ENCODE assay signal across 17 cellular contexts in genomic region chr3:174330303-174330702, GRCh38.
A peak's percentile ranks its signal among the peaks of the same experiment; 100 is the strongest.
DNase-seq lines count a peak whose midpoint lies in the region; ATAC-seq, FAIRE-seq and TF ChIP-seq lines count a peak whose summit lies in the region.
"Had no signal": no experiment of that assay in that cellular context is flagged by ENCODE, and none has a peak within 500 bp of the region (broad histone marks: within the 10 kb centered on the region; RNA-seq: fewer than 3 reads in every experiment).

No MANE protein-coding gene starts in this region.

- no peak for FAIRE-seq in bronchial epithelial cell (lab: Jason Lieb, UNC)
- FAIRE-seq: HepG2, keratinocyte had no signal

- DNase-seq in COR-L47 (lab: John Stamatoyannopoulos, UW): peak; percentile 34
- peak; percentile 87 for DNase-seq in MG63
- peak; percentile 15 for DNase-seq in bronchial epithelial cell (ENCODE audit: low read depth)
- DNase-seq in omental fat pad (ENCODE audit: low spot score): no peak
- DNase-seq in NOMO-1 treated with DMSO at 0.1 percent for 48 hours (lab: John Stamatoyannopoulos, UW; ENCODE audit: unreplicated experiment): no peak
- no peak for DNase-seq in coronary artery (ENCODE audit: low spot score)
- DNase-seq in CD8-positive, alpha-beta memory T cell: no peak
- DNase-seq: activated CD8-positive, alpha-beta memory T cell treated with anti-CD3 and anti-CD28 coated beads, Interleukin-2, amount 50 U/mL, for 4 hours; amygdala; DND-41; natural killer cell; NCI-H1930 had no signal

- H3K4me1 ChIP-seq in CD8-positive, alpha-beta memory T cell (ENCODE audit: insufficient read depth, low read length): no peaks in the 10 kb centered on the region
- H3K4me1 ChIP-seq: vagina had no signal

- H3K36me3 Mint-ChIP-seq in CD8-positive, alpha-beta memory T cell: no peaks in the 10 kb centered on the region
- H3K36me3 Mint-ChIP-seq: natural killer cell had no signal

- H3K27ac ChIP-seq in coronary artery: peak overlapping the region in 1 of 2 donors; percentile 27
- H3K27ac ChIP-seq in CD8-positive, alpha-beta memory T cell (ENCODE audit: low read depth, low read length): no peak overlapping the region
- H3K27ac ChIP-seq: epithelial cell of prostate, vagina had no signal

- H3K4me3 ChIP-seq in MG63 (no peak overlapping the region), bronchial epithelial cell (ENCODE audit: low read depth, low read length) (no peak overlapping the region), coronary artery (no peak overlapping the region)
- H3K4me3 ChIP-seq in CD8-positive, alpha-beta memory T cell (ENCODE audit: low read length): no peak overlapping the region
- H3K4me3 ChIP-seq: vagina had no signal

- ATAC-seq in omental fat pad (ENCODE audit: low FRiP score): peak; percentile 72
- no peak for ATAC-seq in GM21528 (IDR thresholded peaks at IDR 0.05; ENCODE audit: low FRiP score, unreplicated experiment)
- ATAC-seq: HepG2, natural killer cell had no signal

- H3K9me3 Mint-ChIP-seq in CD8-positive, alpha-beta memory T cell: peaks cover 4 to 17% (median 12%) of the 10 kb centered on the region in 5 donors

- H3K27me3 ChIP-seq in MG63 (no peaks in the 10 kb centered on the region), bronchial epithelial cell (ENCODE audit: control insufficient read depth, insufficient read depth, low read length) (no peaks in the 10 kb centered on the region)
- no peaks in the 10 kb centered on the region for H3K27me3 ChIP-seq in CD8-positive, alpha-beta memory T cell (ENCODE audit: insufficient read depth, low read length, poor library complexity, severe bottlenecking)
- H3K27me3 ChIP-seq: vagina had no signal

- H3K4me1 Mint-ChIP-seq in CD8-positive, alpha-beta memory T cell: no peaks in the 10 kb centered on the region
- H3K4me1 Mint-ChIP-seq: natural killer cell had no signal

- H3K27me3 Mint-ChIP-seq in CD8-positive, alpha-beta memory T cell: no peaks in the 10 kb centered on the region

- TF ChIP-seq CTCF in bronchial epithelial cell (IDR thresholded peaks at IDR 0.05; ENCODE audit: insufficient read depth, low read length, severe bottlenecking) (no peak), omental fat pad (IDR thresholded peaks at IDR 0.05) (no peak), coronary artery (IDR thresholded peaks at IDR 0.05) (no peak)

- H3K9me3 ChIP-seq in MG63: peaks cover 2% of the 10 kb centered on the region; the same call in 1 of the 2 replicates
- H3K9me3 ChIP-seq in CD8-positive, alpha-beta memory T cell (ENCODE audit: low read length): no peaks in the 10 kb centered on the region
- H3K9me3 ChIP-seq: vagina had no signal

- CTCF ChIA-PET in CD8-positive, alpha-beta memory T cell (lab: Charles Lee): no interaction called here

- POLR2A ChIA-PET in CD8-positive, alpha-beta memory T cell (lab: Charles Lee): no interaction called here

- no peak overlapping the region for H3K27ac Mint-ChIP-seq in CD8-positive, alpha-beta memory T cell
- H3K27ac Mint-ChIP-seq: natural killer cell had no signal

- no peak overlapping the region for H3K4me3 Mint-ChIP-seq in CD8-positive, alpha-beta memory T cell
- H3K4me3 Mint-ChIP-seq: natural killer cell had no signal

- H3K36me3 ChIP-seq in MG63 (peaks cover 11% of the 10 kb centered on the region), bronchial epithelial cell (ENCODE audit: control insufficient read depth, insufficient read depth, low read length) (no peaks in the 10 kb centered on the region)
- no peaks in the 10 kb centered on the region for H3K36me3 ChIP-seq in CD8-positive, alpha-beta memory T cell (ENCODE audit: insufficient read depth, low read length)
- H3K36me3 ChIP-seq: vagina had no signal

Comparison
In these comparisons a context has a peak if more than half of its experiments do, and no peak if none do; other contexts are left out.
1. DNase-seq: peak in COR-L47 (single experiment), MG63 (single experiment) and bronchial epithelial cell (single experiment); none in omental fat pad (single experiment), NOMO-1 treated with DMSO at 0.1 percent for 48 hours (single experiment), coronary artery (single experiment) and CD8-positive, alpha-beta memory T cell (0 of 5).